2 cellular contexts compared by ENCODE assay signal in the genomic region with DNA sequence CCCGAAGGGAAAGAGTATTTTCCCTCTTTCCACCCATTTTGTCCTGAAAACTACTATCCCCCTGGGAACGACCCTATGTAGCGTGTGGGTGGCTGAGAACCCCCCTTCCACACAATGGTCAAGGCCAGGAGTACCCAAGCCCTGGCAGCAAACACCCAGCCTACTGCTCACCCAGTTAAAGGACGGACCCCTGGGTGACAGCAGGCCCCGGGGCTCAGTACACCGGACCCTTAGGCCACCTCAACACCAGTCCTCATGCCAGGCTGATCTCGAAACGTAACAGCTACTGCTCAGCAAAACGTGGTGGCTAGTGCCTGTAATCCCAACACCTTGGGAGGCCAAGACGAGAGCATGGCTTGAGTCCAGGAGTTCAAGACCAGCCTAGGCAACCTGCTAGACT.
TF ChIP-seq lines count a peak whose summit lies in the region.

No MANE protein-coding gene starts in this region.

TF ChIP-seq in SK-N-SH, 30 proteins besides CTCF, POLR2A, EP300 and RAD21 (continued from another document):
- TF ChIP-seq ZBTB33 (IDR thresholded peaks at IDR 0.05; ENCODE audit: borderline replicate concordance, low read depth) (no peak), TCF12 (IDR thresholded peaks at IDR 0.05) (no peak), SMC3 (IDR thresholded peaks at IDR 0.05; ENCODE audit: low read depth, low read length) (no peak), CHD2 (IDR thresholded peaks at IDR 0.05; ENCODE audit: low read length, partially characterized antibody) (no peak), TAF1 (IDR thresholded peaks at IDR 0.05; ENCODE audit: borderline replicate concordance, low read depth, low read length) (no peak), FOSL2 (IDR thresholded peaks at IDR 0.05; ENCODE audit: borderline replicate concordance, low read depth) (no peak), FOXM1 (IDR thresholded peaks at IDR 0.05; ENCODE audit: low read depth) (no peak)

TF ChIP-seq in SK-N-SH treated with all-trans-retinoic acid at 6 μM for 48 hours, 23 proteins besides CTCF, POLR2A, EP300 and RAD21 (continued from another document):
- TF ChIP-seq, protein P1, sequence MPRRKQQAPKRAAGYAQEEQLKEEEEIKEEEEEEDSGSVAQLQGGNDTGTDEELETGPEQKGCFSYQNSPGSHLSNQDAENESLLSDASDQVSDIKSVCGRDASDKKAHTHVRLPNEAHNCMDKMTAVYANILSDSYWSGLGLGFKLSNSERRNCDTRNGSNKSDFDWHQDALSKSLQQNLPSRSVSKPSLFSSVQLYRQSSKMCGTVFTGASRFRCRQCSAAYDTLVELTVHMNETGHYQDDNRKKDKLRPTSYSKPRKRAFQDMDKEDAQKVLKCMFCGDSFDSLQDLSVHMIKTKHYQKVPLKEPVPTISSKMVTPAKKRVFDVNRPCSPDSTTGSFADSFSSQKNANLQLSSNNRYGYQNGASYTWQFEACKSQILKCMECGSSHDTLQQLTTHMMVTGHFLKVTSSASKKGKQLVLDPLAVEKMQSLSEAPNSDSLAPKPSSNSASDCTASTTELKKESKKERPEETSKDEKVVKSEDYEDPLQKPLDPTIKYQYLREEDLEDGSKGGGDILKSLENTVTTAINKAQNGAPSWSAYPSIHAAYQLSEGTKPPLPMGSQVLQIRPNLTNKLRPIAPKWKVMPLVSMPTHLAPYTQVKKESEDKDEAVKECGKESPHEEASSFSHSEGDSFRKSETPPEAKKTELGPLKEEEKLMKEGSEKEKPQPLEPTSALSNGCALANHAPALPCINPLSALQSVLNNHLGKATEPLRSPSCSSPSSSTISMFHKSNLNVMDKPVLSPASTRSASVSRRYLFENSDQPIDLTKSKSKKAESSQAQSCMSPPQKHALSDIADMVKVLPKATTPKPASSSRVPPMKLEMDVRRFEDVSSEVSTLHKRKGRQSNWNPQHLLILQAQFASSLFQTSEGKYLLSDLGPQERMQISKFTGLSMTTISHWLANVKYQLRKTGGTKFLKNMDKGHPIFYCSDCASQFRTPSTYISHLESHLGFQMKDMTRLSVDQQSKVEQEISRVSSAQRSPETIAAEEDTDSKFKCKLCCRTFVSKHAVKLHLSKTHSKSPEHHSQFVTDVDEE (CRISPR knock-in tag; IDR thresholded peaks at IDR 0.05): no peak
- TF ChIP-seq ZNF565 (CRISPR knock-in tag; conservative IDR thresholded peaks at IDR 0.05; ENCODE audit: low read depth) (no peak), ZNF70 (CRISPR knock-in tag; IDR thresholded peaks at IDR 0.05) (no peak), TCF4 (CRISPR knock-in tag; IDR thresholded peaks at IDR 0.05; ENCODE audit: borderline replicate concordance) (no peak), ZNF8 (CRISPR knock-in tag; IDR thresholded peaks at IDR 0.05) (no peak), POU6F1 (CRISPR knock-in tag; IDR thresholded peaks at IDR 0.05; ENCODE audit: borderline replicate concordance, low read depth) (no peak), CSDC2 (CRISPR knock-in tag; IDR thresholded peaks at IDR 0.05) (no peak), ESRRG (CRISPR knock-in tag; IDR thresholded peaks at IDR 0.05) (no peak), TOX (CRISPR knock-in tag; IDR thresholded peaks at IDR 0.05; ENCODE audit: borderline replicate concordance) (no peak), ZC3H10 (CRISPR knock-in tag; IDR thresholded peaks at IDR 0.05) (no peak), OSR1 (CRISPR knock-in tag; IDR thresholded peaks at IDR 0.05) (no peak), ARNTL (CRISPR knock-in tag; IDR thresholded peaks at IDR 0.05; ENCODE audit: borderline replicate concordance, low read depth) (no peak)
- TF ChIP-seq, protein P2, sequence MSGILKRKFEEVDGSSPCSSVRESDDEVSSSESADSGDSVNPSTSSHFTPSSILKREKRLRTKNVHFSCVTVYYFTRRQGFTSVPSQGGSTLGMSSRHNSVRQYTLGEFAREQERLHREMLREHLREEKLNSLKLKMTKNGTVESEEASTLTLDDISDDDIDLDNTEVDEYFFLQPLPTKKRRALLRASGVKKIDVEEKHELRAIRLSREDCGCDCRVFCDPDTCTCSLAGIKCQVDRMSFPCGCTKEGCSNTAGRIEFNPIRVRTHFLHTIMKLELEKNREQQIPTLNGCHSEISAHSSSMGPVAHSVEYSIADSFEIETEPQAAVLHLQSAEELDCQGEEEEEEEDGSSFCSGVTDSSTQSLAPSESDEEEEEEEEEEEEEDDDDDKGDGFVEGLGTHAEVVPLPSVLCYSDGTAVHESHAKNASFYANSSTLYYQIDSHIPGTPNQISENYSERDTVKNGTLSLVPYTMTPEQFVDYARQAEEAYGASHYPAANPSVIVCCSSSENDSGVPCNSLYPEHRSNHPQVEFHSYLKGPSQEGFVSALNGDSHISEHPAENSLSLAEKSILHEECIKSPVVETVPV (CRISPR knock-in tag; IDR thresholded peaks at IDR 0.05): no peak
TF ChIP-seq in SK-N-SH treated with all-trans-retinoic acid at 6 μM for 48 hours: peak in this region for 0.
